Comparison of ENCODE assay signal across 11 cellular contexts in genomic region chr7:43674559-43675436, GRCh38. TPM values are rescaled to one million over a fixed set of nuclear protein-coding genes. Genes with fewer than 3 reads are reported as not detected.
DNase-seq lines count a peak whose midpoint lies in the region; ATAC-seq, FAIRE-seq and TF ChIP-seq lines count a peak whose summit lies in the region.
"Had no signal": no experiment of that assay in that cellular context is flagged by ENCODE, and none has a peak within 500 bp of the region (broad histone marks: within the 10 kb centered on the region; RNA-seq: fewer than 3 reads in every experiment).

No MANE protein-coding gene starts in this region.

- H3K27ac ChIP-seq in mesenchymal stem cell (ENCODE audit: low read length, poor library complexity, severe bottlenecking) = peak overlapping the region; percentile 35

- no peak overlapping the region for H4K91ac ChIP-seq in mesenchymal stem cell (ENCODE audit: low read length)

- no peak overlapping the region for H3K4me2 ChIP-seq in mesenchymal stem cell (ENCODE audit: low read length, poor library complexity, severe bottlenecking)

- no peak overlapping the region for H3K18ac ChIP-seq in mesenchymal stem cell (ENCODE audit: low read depth in 1 of 2, low read length in 2 of 2)

- no peak overlapping the region for H2AFZ ChIP-seq in mesenchymal stem cell (ENCODE audit: low read depth, low read length)

- no peak overlapping the region for H2BK120ac ChIP-seq in mesenchymal stem cell (ENCODE audit: low read depth, low read length)

- WGBS in mesenchymal stem cell = 65% methylated on average over 4 of the region's 4 CpGs

- peaks cover 9% of the 10 kb centered on the region for H3K79me1 ChIP-seq in mesenchymal stem cell (replicated peaks; ENCODE audit: low read length, poor library complexity, severe bottlenecking)

- no peaks in the 10 kb centered on the region for H3K36me3 ChIP-seq in mesenchymal stem cell (ENCODE audit: control insufficient read depth in 1 of 2, insufficient read depth in 2 of 2, low read depth in 1 of 2, low read length in 2 of 2)

- peak; percentile 81 for FAIRE-seq in HTR-8/SVneo (lab: Jason Lieb, UNC)
- FAIRE-seq: H1 had no signal

- no peak overlapping the region for H3K14ac ChIP-seq in mesenchymal stem cell (ENCODE audit: low read length in 2 of 2)

- peaks cover 3% of the 10 kb centered on the region for H3K4me1 ChIP-seq in mesenchymal stem cell (ENCODE audit: control insufficient read depth, insufficient read depth, low read depth, low read length)

- no peak for ATAC-seq in GM21367 (IDR thresholded peaks at IDR 0.05; ENCODE audit: unreplicated experiment)
- ATAC-seq in GM19395 (IDR thresholded peaks at IDR 0.05; ENCODE audit: unreplicated experiment) = no peak
- no peak for ATAC-seq in HG03196 (IDR thresholded peaks at IDR 0.05; ENCODE audit: unreplicated experiment)

- no peak overlapping the region for H2BK15ac ChIP-seq in mesenchymal stem cell (ENCODE audit: low read depth, poor library complexity, severe bottlenecking)

- no peak overlapping the region for H2AK5ac ChIP-seq in mesenchymal stem cell (ENCODE audit: low read length, severe bottlenecking)

- no peak for TF ChIP-seq CTCF in choroid plexus epithelial cell (conservative IDR thresholded peaks at IDR 0.05; ENCODE audit: low read depth, low read length)

- H3K27me3 ChIP-seq in mesenchymal stem cell (ENCODE audit: control insufficient read depth in 1 of 2, insufficient read depth in 1 of 2, low read length in 2 of 2) = no peaks in the 10 kb centered on the region

- no peak overlapping the region for H3K4ac ChIP-seq in mesenchymal stem cell (ENCODE audit: low read depth in 1 of 2, low read length in 2 of 2)

- H3K9ac ChIP-seq in mesenchymal stem cell (ENCODE audit: low read length) = peak overlapping the region; percentile 0

- no peak overlapping the region for H3K4me3 ChIP-seq in choroid plexus epithelial cell (ENCODE audit: low read depth, low read length)
- no peak overlapping the region for H3K4me3 ChIP-seq in mesenchymal stem cell (ENCODE audit: insufficient read depth in 1 of 2, low read depth in 1 of 2, low read length in 2 of 2)

- no peak overlapping the region for H2BK5ac ChIP-seq in mesenchymal stem cell (ENCODE audit: low read depth, low read length, poor library complexity, severe bottlenecking)

- H3K9me3 ChIP-seq in mesenchymal stem cell (ENCODE audit: control insufficient read depth, low read length) = peaks cover 4% of the 10 kb centered on the region

- DNase-seq in AG20443 (ENCODE audit: low spot score) = peak; percentile 80
- DNase-seq in HTR-8/SVneo (ENCODE audit: insufficient read length, low spot score) = peak; percentile 56
- peak; percentile 65 for DNase-seq in choroid plexus epithelial cell (ENCODE audit: low read depth)
- DNase-seq in mesenchymal stem cell = peak; percentile 81
- DNase-seq in amygdala (lab: John Stamatoyannopoulos, UW) = no peak
- DNase-seq: central memory CD4-positive, alpha-beta T cell; T1000 had no signal

- no peak overlapping the region for H4K8ac ChIP-seq in mesenchymal stem cell (ENCODE audit: low read length)

- H3K23ac ChIP-seq in mesenchymal stem cell (ENCODE audit: low read length in 2 of 2) = no peak overlapping the region

- no peak overlapping the region for H2BK12ac ChIP-seq in mesenchymal stem cell (ENCODE audit: low read length in 2 of 2)

RNA-seq across cellular contexts. Expression of gene COA1, which starts 54.5 kb away (rescaled TPM):
- polyA plus RNA-seq in mesenchymal stem cell (2013, experiment 1 of 2) = 53.6 TPM
- polyA plus RNA-seq in mesenchymal stem cell (2013, experiment 2 of 2) = 55.1 TPM

Comparison
In these comparisons a context has a peak if more than half of its experiments do, and no peak if none do; other contexts are left out.
1. DNase-seq: peak in AG20443 (single experiment), HTR-8/SVneo (single experiment), choroid plexus epithelial cell (single experiment) and mesenchymal stem cell (single experiment); none in amygdala (0 of 56).